Comparison of ENCODE assay signal across 1 cellular context in the genomic region with DNA sequence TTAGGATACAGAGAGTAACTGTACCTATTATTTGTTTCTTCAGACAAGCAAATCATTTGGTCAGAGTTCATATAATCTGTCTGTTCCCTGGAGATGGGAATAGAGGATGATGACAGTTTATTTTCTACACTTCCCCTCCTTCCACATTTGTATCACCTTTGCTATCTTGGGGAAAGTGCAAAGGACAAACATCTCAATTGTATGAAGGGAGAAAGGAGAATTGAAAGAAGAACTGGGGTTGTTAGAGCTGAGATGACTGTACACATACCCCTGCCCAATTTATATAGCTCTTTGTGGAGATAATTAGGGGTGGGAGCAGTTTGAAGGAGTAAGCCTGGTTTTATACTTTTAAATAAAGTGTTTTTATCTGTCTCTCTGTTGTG.
A peak's percentile ranks its signal among the peaks of the same experiment; 100 is the strongest.
TF ChIP-seq lines count a peak whose summit lies in the region.

No MANE protein-coding gene starts in this region.

TF ChIP-seq in GM12878, 131 proteins besides CTCF, POLR2A, EP300 and RAD21:
- TF ChIP-seq BHLHE40 (IDR thresholded peaks at IDR 0.05; ENCODE audit: borderline replicate concordance in 1 of 2, low read depth in 2 of 2, low read length in 1 of 2) (peak in 1 of 2 experiments; percentile 20; a peak in 1 of 4 replicates), CHD4 (IDR thresholded peaks at IDR 0.05) (no peak), POU2F2 (IDR thresholded peaks at IDR 0.05; ENCODE audit: borderline replicate concordance, low read depth, low read length) (no peak), NFXL1 (IDR thresholded peaks at IDR 0.05; ENCODE audit: borderline replicate concordance) (no peak), JUNB (IDR thresholded peaks at IDR 0.05) (peak; percentile 78), GABPA (IDR thresholded peaks at IDR 0.05; ENCODE audit: low read depth) (no peak), IRF4 (IDR thresholded peaks at IDR 0.05; ENCODE audit: low read depth, low read length) (peak; percentile 67; the same call in 1 of the 2 replicates), ZNF217 (IDR thresholded peaks at IDR 0.05) (peak; percentile 37; the same call in 1 of the 2 replicates), HDGF (IDR thresholded peaks at IDR 0.05) (no peak), CBFB (IDR thresholded peaks at IDR 0.05; ENCODE audit: low read depth) (no peak), HDAC2 (IDR thresholded peaks at IDR 0.05) (no peak), RUNX3 (IDR thresholded peaks at IDR 0.05; ENCODE audit: low read length) (peak; percentile 18; the same call in 1 of the 2 replicates), SMAD5 (IDR thresholded peaks at IDR 0.05; ENCODE audit: low read depth) (0 out of 2 replicates have a peak, but pooled peaks have one; percentile 2), ETV6 (conservative IDR thresholded peaks at IDR 0.05 in 1 of 2, IDR thresholded peaks at IDR 0.05 in 1 of 2; ENCODE audit: borderline replicate concordance in 1 of 2, low read depth in 1 of 2) (no peak), BCL11A (IDR thresholded peaks at IDR 0.05; ENCODE audit: low read depth, low read length) (peak; percentile 82; the same call in 1 of the 2 replicates), IKZF2 (IDR thresholded peaks at IDR 0.05) (peak; percentile 91 to 92), NR2F1 (conservative IDR thresholded peaks at IDR 0.05) (peak; percentile 27; the same call in 1 of the 2 replicates), KLF5 (IDR thresholded peaks at IDR 0.05; ENCODE audit: partially characterized antibody) (no peak), EED (IDR thresholded peaks at IDR 0.05; ENCODE audit: low read depth) (no peak), MTA3 (IDR thresholded peaks at IDR 0.05; ENCODE audit: borderline replicate concordance, low read length) (0 out of 2 replicates have a peak, but pooled peaks have one; percentile 30), SREBF1 (IDR thresholded peaks at IDR 0.05; ENCODE audit: low read length) (no peak), EZH2 (IDR thresholded peaks at IDR 0.05; ENCODE audit: borderline replicate concordance, control insufficient read depth, low read depth, low read length) (no peak), TCF7 (IDR thresholded peaks at IDR 0.05; ENCODE audit: borderline replicate concordance) (no peak), MYC (IDR thresholded peaks at IDR 0.05; ENCODE audit: insufficient read depth, insufficient read length, insufficient replicate concordance, low read length, severe bottlenecking) (no peak), TBL1XR1 (IDR thresholded peaks at IDR 0.05; ENCODE audit: low read depth, low read length) (0 out of 2 replicates have a peak, but pooled peaks have one; percentile 21), EGR1 (IDR thresholded peaks at IDR 0.05; ENCODE audit: borderline replicate concordance in 1 of 2, low read depth in 2 of 2, low read length in 2 of 2) (no peak), SPI1 (IDR thresholded peaks at IDR 0.05; ENCODE audit: borderline replicate concordance, insufficient read depth, low read depth, low read length) (peak; percentile 89), MEF2B (IDR thresholded peaks at IDR 0.05; ENCODE audit: partially characterized antibody, poor library complexity, severe bottlenecking) (peak; percentile 46), NR2C1 (IDR thresholded peaks at IDR 0.05) (peak; percentile 42; the same call in 1 of the 2 replicates), RCOR1 (conservative IDR thresholded peaks at IDR 0.05; ENCODE audit: low read depth, low read length) (no peak), DPF2 (IDR thresholded peaks at IDR 0.05) (peak; percentile 84), YBX1 (IDR thresholded peaks at IDR 0.05) (no peak), JUND (IDR thresholded peaks at IDR 0.05; ENCODE audit: low read depth, low read length) (peak; percentile 61; the same call in 1 of the 2 replicates), CREM (IDR thresholded peaks at IDR 0.05; ENCODE audit: low read depth) (no peak), BMI1 (IDR thresholded peaks at IDR 0.05; ENCODE audit: borderline replicate concordance) (peak; percentile 21; the same call in 1 of the 2 replicates), CEBPB (IDR thresholded peaks at IDR 0.05; ENCODE audit: borderline replicate concordance in 1 of 2, low read depth in 2 of 2, low read length in 2 of 2) (no peak), BACH1 (IDR thresholded peaks at IDR 0.05; ENCODE audit: borderline replicate concordance) (peak; percentile 75; the same call in 1 of the 2 replicates), ATF7 (IDR thresholded peaks at IDR 0.05; ENCODE audit: low read depth) (peak; percentile 61; the same call in 1 of the 2 replicates), KAT2A (conservative IDR thresholded peaks at IDR 0.05; ENCODE audit: control insufficient read depth, low read depth, low read length) (no peak), NFIC (IDR thresholded peaks at IDR 0.05; ENCODE audit: low read depth, low read length) (0 out of 2 replicates have a peak, but pooled peaks have one; percentile 13), MTA2 (IDR thresholded peaks at IDR 0.05; ENCODE audit: low read depth) (peak; percentile 93)
- TF ChIP-seq, protein P1, sequence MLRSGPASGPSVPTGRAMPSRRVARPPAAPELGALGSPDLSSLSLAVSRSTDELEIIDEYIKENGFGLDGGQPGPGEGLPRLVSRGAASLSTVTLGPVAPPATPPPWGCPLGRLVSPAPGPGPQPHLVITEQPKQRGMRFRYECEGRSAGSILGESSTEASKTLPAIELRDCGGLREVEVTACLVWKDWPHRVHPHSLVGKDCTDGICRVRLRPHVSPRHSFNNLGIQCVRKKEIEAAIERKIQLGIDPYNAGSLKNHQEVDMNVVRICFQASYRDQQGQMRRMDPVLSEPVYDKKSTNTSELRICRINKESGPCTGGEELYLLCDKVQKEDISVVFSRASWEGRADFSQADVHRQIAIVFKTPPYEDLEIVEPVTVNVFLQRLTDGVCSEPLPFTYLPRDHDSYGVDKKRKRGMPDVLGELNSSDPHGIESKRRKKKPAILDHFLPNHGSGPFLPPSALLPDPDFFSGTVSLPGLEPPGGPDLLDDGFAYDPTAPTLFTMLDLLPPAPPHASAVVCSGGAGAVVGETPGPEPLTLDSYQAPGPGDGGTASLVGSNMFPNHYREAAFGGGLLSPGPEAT (IDR thresholded peaks at IDR 0.05; ENCODE audit: low read depth): peak; percentile 26; the same call in 1 of the 2 replicates
- TF ChIP-seq, protein P2, sequence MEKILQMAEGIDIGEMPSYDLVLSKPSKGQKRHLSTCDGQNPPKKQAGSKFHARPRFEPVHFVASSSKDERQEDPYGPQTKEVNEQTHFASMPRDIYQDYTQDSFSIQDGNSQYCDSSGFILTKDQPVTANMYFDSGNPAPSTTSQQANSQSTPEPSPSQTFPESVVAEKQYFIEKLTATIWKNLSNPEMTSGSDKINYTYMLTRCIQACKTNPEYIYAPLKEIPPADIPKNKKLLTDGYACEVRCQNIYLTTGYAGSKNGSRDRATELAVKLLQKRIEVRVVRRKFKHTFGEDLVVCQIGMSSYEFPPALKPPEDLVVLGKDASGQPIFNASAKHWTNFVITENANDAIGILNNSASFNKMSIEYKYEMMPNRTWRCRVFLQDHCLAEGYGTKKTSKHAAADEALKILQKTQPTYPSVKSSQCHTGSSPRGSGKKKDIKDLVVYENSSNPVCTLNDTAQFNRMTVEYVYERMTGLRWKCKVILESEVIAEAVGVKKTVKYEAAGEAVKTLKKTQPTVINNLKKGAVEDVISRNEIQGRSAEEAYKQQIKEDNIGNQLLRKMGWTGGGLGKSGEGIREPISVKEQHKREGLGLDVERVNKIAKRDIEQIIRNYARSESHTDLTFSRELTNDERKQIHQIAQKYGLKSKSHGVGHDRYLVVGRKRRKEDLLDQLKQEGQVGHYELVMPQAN (conservative IDR thresholded peaks at IDR 0.05): no peak
- TF ChIP-seq, protein P3, sequence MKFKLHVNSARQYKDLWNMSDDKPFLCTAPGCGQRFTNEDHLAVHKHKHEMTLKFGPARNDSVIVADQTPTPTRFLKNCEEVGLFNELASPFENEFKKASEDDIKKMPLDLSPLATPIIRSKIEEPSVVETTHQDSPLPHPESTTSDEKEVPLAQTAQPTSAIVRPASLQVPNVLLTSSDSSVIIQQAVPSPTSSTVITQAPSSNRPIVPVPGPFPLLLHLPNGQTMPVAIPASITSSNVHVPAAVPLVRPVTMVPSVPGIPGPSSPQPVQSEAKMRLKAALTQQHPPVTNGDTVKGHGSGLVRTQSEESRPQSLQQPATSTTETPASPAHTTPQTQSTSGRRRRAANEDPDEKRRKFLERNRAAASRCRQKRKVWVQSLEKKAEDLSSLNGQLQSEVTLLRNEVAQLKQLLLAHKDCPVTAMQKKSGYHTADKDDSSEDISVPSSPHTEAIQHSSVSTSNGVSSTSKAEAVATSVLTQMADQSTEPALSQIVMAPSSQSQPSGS (IDR thresholded peaks at IDR 0.05; ENCODE audit: low read length): no peak; the same call in 1 of the 2 replicates
- TF ChIP-seq, protein P4, sequence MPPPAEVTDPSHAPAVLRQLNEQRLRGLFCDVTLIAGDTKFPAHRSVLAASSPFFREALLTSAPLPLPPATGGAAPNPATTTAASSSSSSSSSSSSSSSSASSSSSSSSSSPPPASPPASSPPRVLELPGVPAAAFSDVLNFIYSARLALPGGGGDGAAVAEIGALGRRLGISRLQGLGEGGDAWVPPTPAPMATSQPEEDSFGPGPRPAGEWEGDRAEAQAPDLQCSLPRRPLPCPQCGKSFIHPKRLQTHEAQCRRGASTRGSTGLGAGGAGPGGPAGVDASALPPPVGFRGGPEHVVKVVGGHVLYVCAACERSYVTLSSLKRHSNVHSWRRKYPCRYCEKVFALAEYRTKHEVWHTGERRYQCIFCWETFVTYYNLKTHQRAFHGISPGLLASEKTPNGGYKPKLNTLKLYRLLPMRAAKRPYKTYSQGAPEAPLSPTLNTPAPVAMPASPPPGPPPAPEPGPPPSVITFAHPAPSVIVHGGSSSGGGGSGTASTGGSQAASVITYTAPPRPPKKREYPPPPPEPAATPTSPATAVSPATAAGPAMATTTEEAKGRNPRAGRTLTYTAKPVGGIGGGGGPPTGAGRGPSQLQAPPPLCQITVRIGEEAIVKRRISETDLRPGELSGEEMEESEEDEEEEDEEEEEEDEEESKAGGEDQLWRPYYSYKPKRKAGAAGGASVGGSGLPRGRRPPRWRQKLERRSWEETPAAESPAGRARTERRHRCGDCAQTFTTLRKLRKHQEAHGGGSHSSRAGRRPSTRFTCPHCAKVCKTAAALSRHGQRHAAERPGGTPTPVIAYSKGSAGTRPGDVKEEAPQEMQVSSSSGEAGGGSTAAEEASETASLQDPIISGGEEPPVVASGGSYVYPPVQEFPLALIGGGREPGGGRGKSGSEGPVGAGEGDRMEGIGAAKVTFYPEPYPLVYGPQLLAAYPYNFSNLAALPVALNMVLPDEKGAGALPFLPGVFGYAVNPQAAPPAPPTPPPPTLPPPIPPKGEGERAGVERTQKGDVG (CRISPR knock-in tag; IDR thresholded peaks at IDR 0.05): no peak
- TF ChIP-seq, protein P5, sequence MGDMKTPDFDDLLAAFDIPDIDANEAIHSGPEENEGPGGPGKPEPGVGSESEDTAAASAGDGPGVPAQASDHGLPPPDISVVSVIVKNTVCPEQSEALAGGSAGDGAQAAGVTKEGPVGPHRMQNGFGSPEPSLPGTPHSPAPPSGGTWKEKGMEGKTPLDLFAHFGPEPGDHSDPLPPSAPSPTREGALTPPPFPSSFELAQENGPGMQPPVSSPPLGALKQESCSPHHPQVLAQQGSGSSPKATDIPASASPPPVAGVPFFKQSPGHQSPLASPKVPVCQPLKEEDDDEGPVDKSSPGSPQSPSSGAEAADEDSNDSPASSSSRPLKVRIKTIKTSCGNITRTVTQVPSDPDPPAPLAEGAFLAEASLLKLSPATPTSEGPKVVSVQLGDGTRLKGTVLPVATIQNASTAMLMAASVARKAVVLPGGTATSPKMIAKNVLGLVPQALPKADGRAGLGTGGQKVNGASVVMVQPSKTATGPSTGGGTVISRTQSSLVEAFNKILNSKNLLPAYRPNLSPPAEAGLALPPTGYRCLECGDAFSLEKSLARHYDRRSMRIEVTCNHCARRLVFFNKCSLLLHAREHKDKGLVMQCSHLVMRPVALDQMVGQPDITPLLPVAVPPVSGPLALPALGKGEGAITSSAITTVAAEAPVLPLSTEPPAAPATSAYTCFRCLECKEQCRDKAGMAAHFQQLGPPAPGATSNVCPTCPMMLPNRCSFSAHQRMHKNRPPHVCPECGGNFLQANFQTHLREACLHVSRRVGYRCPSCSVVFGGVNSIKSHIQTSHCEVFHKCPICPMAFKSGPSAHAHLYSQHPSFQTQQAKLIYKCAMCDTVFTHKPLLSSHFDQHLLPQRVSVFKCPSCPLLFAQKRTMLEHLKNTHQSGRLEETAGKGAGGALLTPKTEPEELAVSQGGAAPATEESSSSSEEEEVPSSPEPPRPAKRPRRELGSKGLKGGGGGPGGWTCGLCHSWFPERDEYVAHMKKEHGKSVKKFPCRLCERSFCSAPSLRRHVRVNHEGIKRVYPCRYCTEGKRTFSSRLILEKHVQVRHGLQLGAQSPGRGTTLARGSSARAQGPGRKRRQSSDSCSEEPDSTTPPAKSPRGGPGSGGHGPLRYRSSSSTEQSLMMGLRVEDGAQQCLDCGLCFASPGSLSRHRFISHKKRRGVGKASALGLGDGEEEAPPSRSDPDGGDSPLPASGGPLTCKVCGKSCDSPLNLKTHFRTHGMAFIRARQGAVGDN (IDR thresholded peaks at IDR 0.05): 0 out of 2 replicates have a peak, but pooled peaks have one; percentile 34
